ENCODE assay signal across 8 cellular contexts in the genomic region with DNA sequence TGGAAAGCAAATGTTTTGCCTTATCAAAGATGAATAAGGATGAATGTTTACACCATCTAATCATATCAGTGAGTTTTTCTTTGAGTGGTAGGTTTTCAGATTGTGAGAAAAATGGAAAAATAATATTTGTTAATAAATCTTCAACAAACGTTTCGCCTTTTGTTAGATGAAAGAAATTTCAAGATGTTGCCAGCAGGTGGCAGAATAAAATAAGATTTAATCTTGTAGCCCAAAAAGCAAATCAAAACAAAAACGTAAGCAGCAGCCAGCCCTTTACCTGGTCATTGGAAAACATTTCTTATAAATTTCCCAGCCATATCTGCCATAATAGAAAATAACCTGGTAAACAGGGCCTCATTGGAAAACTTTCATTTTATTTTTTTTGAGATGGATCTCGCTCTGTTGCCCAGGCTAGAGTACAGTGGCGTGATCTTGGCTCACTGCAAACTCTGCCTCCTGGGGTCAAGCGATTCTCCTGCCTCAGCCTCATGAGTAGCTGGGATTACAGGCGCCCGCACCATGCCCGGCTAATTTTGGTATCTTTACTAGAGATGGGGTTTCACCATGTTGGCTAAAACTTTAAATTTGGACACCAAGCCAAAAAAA. TPM values are rescaled to one million over a fixed set of nuclear protein-coding genes. Genes with fewer than 3 reads are reported as not detected.
DNase-seq lines count a peak whose midpoint lies in the region; ATAC-seq and TF ChIP-seq lines count a peak whose summit lies in the region.

No MANE protein-coding gene starts in this region.

- H3K27ac Mint-ChIP-seq in WTC11: no peak overlapping the region
- H3K27ac Mint-ChIP-seq in stimulated activated naive B cell treated with anti-CD40 and anti-IgM and Interleukin-4, amounts not matched to agents 10 μg/mL and 1 μg/mL and 100 μg/mL, for 72 hours: no peak overlapping the region

- POLR2A ChIA-PET in WTC11 (lab: Charles Lee): no interaction called here

- no peak overlapping the region for H3K27ac ChIP-seq in 22Rv1

- DNase-seq in ELR (ENCODE audit: low read depth) (peak; percentile 75), NCI-H187 treated with DMSO at 0.1 percent for 48 hours (lab: John Stamatoyannopoulos, UW) (peak; percentile 23), WTC11 (ENCODE audit: low spot score) (no peak), glomerular visceral epithelial cell (ENCODE audit: extremely low spot score) (peak; percentile 45)
- DNase-seq in stimulated activated naive B cell treated with anti-CD40 and anti-IgM and Interleukin-4, amounts not matched to agents 10 μg/mL and 1 μg/mL and 100 μg/mL, for 72 hours: no peak
- no peak for DNase-seq in activated effector memory CD4-positive, alpha-beta T cell treated with anti-CD3 and anti-CD28 coated beads, Interleukin-2, amount 50 U/mL, for 16 hours

- H3K4me1 Mint-ChIP-seq in WTC11: no peaks in the 10 kb centered on the region
- H3K4me1 Mint-ChIP-seq in stimulated activated naive B cell treated with anti-CD40 and anti-IgM and Interleukin-4, amounts not matched to agents 10 μg/mL and 1 μg/mL and 100 μg/mL, for 72 hours: no peaks in the 10 kb centered on the region

- CTCF ChIA-PET in WTC11 (lab: Charles Lee): interaction anchor here (0.7 to 2.2 kb wide), 6 partner anchors 15 to 115 kb away, joined by 4 to 19 read pairs (median 6); a partner anchor contains a TSS

- H3K36me3 Mint-ChIP-seq in WTC11: no peaks in the 10 kb centered on the region
- H3K36me3 Mint-ChIP-seq in stimulated activated naive B cell treated with anti-CD40 and anti-IgM and Interleukin-4, amounts not matched to agents 10 μg/mL and 1 μg/mL and 100 μg/mL, for 72 hours: no peaks in the 10 kb centered on the region

- H3K9me3 Mint-ChIP-seq in WTC11: no peaks in the 10 kb centered on the region
- H3K9me3 Mint-ChIP-seq in stimulated activated naive B cell treated with anti-CD40 and anti-IgM and Interleukin-4, amounts not matched to agents 10 μg/mL and 1 μg/mL and 100 μg/mL, for 72 hours: no peaks in the 10 kb centered on the region

- no peaks in the 10 kb centered on the region for H3K27me3 Mint-ChIP-seq in WTC11 (ENCODE audit: low read depth)
- no peaks in the 10 kb centered on the region for H3K27me3 Mint-ChIP-seq in stimulated activated naive B cell treated with anti-CD40 and anti-IgM and Interleukin-4, amounts not matched to agents 10 μg/mL and 1 μg/mL and 100 μg/mL, for 72 hours

- ATAC-seq in WTC11 (no peak), GM18511 (IDR thresholded peaks at IDR 0.05; ENCODE audit: unreplicated experiment) (no peak)
- peak; percentile 29 to 36 for ATAC-seq in stimulated activated naive B cell treated with anti-CD40 and anti-IgM and Interleukin-4, amounts not matched to agents 10 μg/mL and 1 μg/mL and 100 μg/mL, for 72 hours (replicated peaks)

- peak; percentile 79 for TF ChIP-seq CTCF in 22Rv1 (IDR thresholded peaks at IDR 0.05)
- TF ChIP-seq CTCF in WTC11 (IDR thresholded peaks at IDR 0.05): peak; percentile 25; the same call in 1 of the 2 replicates

- H3K4me3 Mint-ChIP-seq in WTC11: no peak overlapping the region
- no peak overlapping the region for H3K4me3 Mint-ChIP-seq in stimulated activated naive B cell treated with anti-CD40 and anti-IgM and Interleukin-4, amounts not matched to agents 10 μg/mL and 1 μg/mL and 100 μg/mL, for 72 hours

TF ChIP-seq in WTC11, 78 proteins besides CTCF, POLR2A, EP300 and RAD21:
- TF ChIP-seq, protein P1, sequence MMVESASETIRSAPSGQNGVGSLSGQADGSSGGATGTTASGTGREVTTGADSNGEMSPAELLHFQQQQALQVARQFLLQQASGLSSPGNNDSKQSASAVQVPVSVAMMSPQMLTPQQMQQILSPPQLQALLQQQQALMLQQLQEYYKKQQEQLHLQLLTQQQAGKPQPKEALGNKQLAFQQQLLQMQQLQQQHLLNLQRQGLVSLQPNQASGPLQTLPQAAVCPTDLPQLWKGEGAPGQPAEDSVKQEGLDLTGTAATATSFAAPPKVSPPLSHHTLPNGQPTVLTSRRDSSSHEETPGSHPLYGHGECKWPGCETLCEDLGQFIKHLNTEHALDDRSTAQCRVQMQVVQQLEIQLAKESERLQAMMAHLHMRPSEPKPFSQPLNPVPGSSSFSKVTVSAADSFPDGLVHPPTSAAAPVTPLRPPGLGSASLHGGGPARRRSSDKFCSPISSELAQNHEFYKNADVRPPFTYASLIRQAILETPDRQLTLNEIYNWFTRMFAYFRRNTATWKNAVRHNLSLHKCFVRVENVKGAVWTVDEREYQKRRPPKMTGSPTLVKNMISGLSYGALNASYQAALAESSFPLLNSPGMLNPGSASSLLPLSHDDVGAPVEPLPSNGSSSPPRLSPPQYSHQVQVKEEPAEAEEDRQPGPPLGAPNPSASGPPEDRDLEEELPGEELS (CRISPR knock-in tag; IDR thresholded peaks at IDR 0.05): no peak
- peak; percentile 42; the same call in 1 of the 2 replicates for TF ChIP-seq ZNF121 (CRISPR knock-in tag; IDR thresholded peaks at IDR 0.05)
- TF ChIP-seq OVOL2 (CRISPR knock-in tag; IDR thresholded peaks at IDR 0.05; ENCODE audit: borderline replicate concordance): no peak

RNA-seq across cellular contexts. Expression of a gene that starts 15.4 kb away (rescaled TPM):
- total RNA-seq in WTC11 (2021): 30.7 to 36.9 TPM (median 33.6 TPM) in 3 replicates

RNA-seq across cellular contexts. Expression of a gene that starts 27.7 kb away (rescaled TPM):
- total RNA-seq in WTC11 (2021): 0.37 to 0.80 TPM (median 0.50 TPM) in 3 replicates

Comparison
In these comparisons a context has a peak if more than half of its experiments do, and no peak if none do; other contexts are left out.
1. DNase-seq: peak in ELR (single experiment), NCI-H187 treated with DMSO at 0.1 percent for 48 hours (single experiment) and glomerular visceral epithelial cell (single experiment); none in WTC11 (single experiment), stimulated activated naive B cell treated with anti-CD40 and anti-IgM and Interleukin-4, amounts not matched to agents 10 μg/mL and 1 μg/mL and 100 μg/mL, for 72 hours (single experiment) and activated effector memory CD4-positive, alpha-beta T cell treated with anti-CD3 and anti-CD28 coated beads, Interleukin-2, amount 50 U/mL, for 16 hours (single experiment).
2. ATAC-seq: peak in stimulated activated naive B cell treated with anti-CD40 and anti-IgM and Interleukin-4, amounts not matched to agents 10 μg/mL and 1 μg/mL and 100 μg/mL, for 72 hours (2 of 2); none in WTC11 (single experiment) and GM18511 (single experiment).